Comparison of ENCODE assay signal across 13 cellular contexts in genomic region chr1:57017717-57018116, GRCh38. TPM values are rescaled to one million over a fixed set of nuclear protein-coding genes. Genes with fewer than 3 reads are reported as not detected.
DNase-seq lines count a peak whose midpoint lies in the region; ATAC-seq and TF ChIP-seq lines count a peak whose summit lies in the region.
"Had no signal": no experiment of that assay in that cellular context is flagged by ENCODE, and none has a peak within 500 bp of the region (broad histone marks: within the 10 kb centered on the region; RNA-seq: fewer than 3 reads in every experiment).

No MANE protein-coding gene starts in this region.

- H3K9me3 Mint-ChIP-seq in MCF 10A (ENCODE audit: unreplicated experiment), result no peaks in the 10 kb centered on the region

- H3K27me3 ChIP-seq in mammary epithelial cell (ENCODE audit: insufficient read depth, low read length) (no peaks in the 10 kb centered on the region), fibroblast of lung (ENCODE audit: control insufficient read depth, insufficient read depth, low read length) (no peaks in the 10 kb centered on the region), testis (no peaks in the 10 kb centered on the region)
- H3K27me3 ChIP-seq: adrenal gland, BLaER1 had no signal

- no peaks in the 10 kb centered on the region for H3K27me3 Mint-ChIP-seq in MCF 10A (ENCODE audit: insufficient read depth, unreplicated experiment)

- H3K9me3 ChIP-seq in mammary epithelial cell (replicated peaks; ENCODE audit: insufficient read depth, low read length) (no peaks in the 10 kb centered on the region), fibroblast of lung (ENCODE audit: control insufficient read depth, insufficient read depth, low read depth, low read length) (no peaks in the 10 kb centered on the region), testis (no peaks in the 10 kb centered on the region)
- H3K9me3 ChIP-seq: adrenal gland had no signal

- DNase-seq in MCF 10A (ENCODE audit: unreplicated experiment) (peak; percentile 24), mammary epithelial cell (no peak), NOMO-1 treated with dmso at 0.1 percent for 144 hours (lab: John Stamatoyannopoulos, UW; ENCODE audit: unreplicated experiment) (peak; percentile 6), fibroblast of lung (ENCODE audit: low read depth in 2 of 2) (no peak), testis (no peak)
- DNase-seq: activated CD4-positive, alpha-beta T cell treated with anti-CD3 and anti-CD28 coated beads, Interleukin-2, amount 50 U/mL, for 48 hours; adrenal gland; NCI-H2081 treated with DMSO at 0.1 percent for 48 hours had no signal

- H3K4me3 Mint-ChIP-seq in MCF 10A (ENCODE audit: unreplicated experiment), result no peak overlapping the region
- H3K4me3 Mint-ChIP-seq: stimulated activated effector memory CD8-positive, alpha-beta T cell treated with anti-CD3 and anti-CD28 coated beads, Interleukin-12 subunit alpha, Interleukin-12 subunit beta, amount 100 ng/mL, for 72 hours had no signal

- H3K4me3 ChIP-seq in mammary epithelial cell (replicated peaks in 1 of 3; ENCODE audit: insufficient read depth in 1 of 3, low read depth in 2 of 3, low read length in 3 of 3), result no peak overlapping the region
- H3K4me3 ChIP-seq in fibroblast of lung (replicated peaks in 1 of 4; ENCODE audit: control extremely low read depth in 1 of 4, insufficient read depth in 1 of 4, low read depth in 3 of 4, low read length in 4 of 4), result no peak overlapping the region
- no peak overlapping the region for H3K4me3 ChIP-seq in testis
- H3K4me3 ChIP-seq: adrenal gland, BLaER1 had no signal

- H3K27ac ChIP-seq in mammary epithelial cell (ENCODE audit: insufficient read depth, low read depth, low read length) (no peak overlapping the region), fibroblast of lung (ENCODE audit: insufficient read depth, low read length) (no peak overlapping the region), testis (no peak overlapping the region)
- H3K27ac ChIP-seq: adrenal gland, BLaER1 had no signal

- H3K27ac Mint-ChIP-seq in MCF 10A (ENCODE audit: low read depth, unreplicated experiment), result no peak overlapping the region
- H3K27ac Mint-ChIP-seq: stimulated activated effector memory CD8-positive, alpha-beta T cell treated with anti-CD3 and anti-CD28 coated beads, Interleukin-12 subunit alpha, Interleukin-12 subunit beta, amount 100 ng/mL, for 72 hours had no signal

- no peak overlapping the region for H3K4me2 ChIP-seq in mammary epithelial cell (ENCODE audit: insufficient read depth, low read depth, low read length)
- H3K4me2 ChIP-seq in fibroblast of lung (ENCODE audit: extremely low read depth, insufficient read depth, low read length), result no peak overlapping the region
- H3K4me2 ChIP-seq: BLaER1 had no signal

- H3K4me1 ChIP-seq in mammary epithelial cell (ENCODE audit: insufficient read depth, low read length), result no peaks in the 10 kb centered on the region
- H3K4me1 ChIP-seq in fibroblast of lung (ENCODE audit: control insufficient read depth, extremely low read depth, insufficient read depth, low read length), result no peaks in the 10 kb centered on the region
- no peaks in the 10 kb centered on the region for H3K4me1 ChIP-seq in testis
- H3K4me1 ChIP-seq: adrenal gland had no signal

- H3K9ac ChIP-seq in mammary epithelial cell (ENCODE audit: insufficient read depth, low read length), result no peak overlapping the region
- no peak overlapping the region for H3K9ac ChIP-seq in fibroblast of lung (ENCODE audit: insufficient read depth, low read length)
- H3K9ac ChIP-seq: BLaER1 had no signal

- CTCF ChIA-PET in MCF 10A (lab: Yijun Ruan, JAX) (no interaction called here), mammary epithelial cell (lab: Charles Lee; ENCODE audit: low non-redundant PET) (no interaction called here)

- H4K20me1 ChIP-seq in mammary epithelial cell (ENCODE audit: insufficient read depth, low read length), result no peaks in the 10 kb centered on the region
- no peaks in the 10 kb centered on the region for H4K20me1 ChIP-seq in fibroblast of lung (ENCODE audit: control insufficient read depth, extremely low read depth, insufficient read depth, low read length)
- H4K20me1 ChIP-seq: BLaER1 had no signal

- WGBS in mammary epithelial cell (ENCODE audit: low coverage, missing lambda C conversion rate), result 57% methylated on average over 7 of the region's 7 CpGs
- 88 to 90% methylated on average over 7 of the region's 7 CpGs for WGBS in testis, 2 donors

- dilution Hi-C loops in mammary epithelial cell (cut with HindIII; ENCODE audit: low sequenced_read_pairs), result no loop called here

- H3K36me3 ChIP-seq in mammary epithelial cell (ENCODE audit: insufficient read depth, low read length) (no peaks in the 10 kb centered on the region), fibroblast of lung (ENCODE audit: control insufficient read depth, insufficient read depth, low read length) (no peaks in the 10 kb centered on the region), testis (ENCODE audit: low read depth, missing control alignments) (no peaks in the 10 kb centered on the region)
- H3K36me3 ChIP-seq: adrenal gland had no signal

- no peak for TF ChIP-seq CTCF in MCF 10A (IDR thresholded peaks at IDR 0.05; ENCODE audit: unreplicated experiment)
- peak in 1 of 2 donors; percentile 31 for TF ChIP-seq CTCF in mammary epithelial cell (conservative IDR thresholded peaks at IDR 0.05 in 1 of 2, IDR thresholded peaks at IDR 0.05 in 1 of 2; ENCODE audit: extremely low read depth in 1 of 2, insufficient read depth in 1 of 2, low read depth in 1 of 2, low read length in 2 of 2)
- TF ChIP-seq CTCF in fibroblast of lung (conservative IDR thresholded peaks at IDR 0.05 in 1 of 2, IDR thresholded peaks at IDR 0.05 in 1 of 2; ENCODE audit: low read depth in 1 of 2, low read length in 2 of 2), result peak; percentile 15 to 24
- peak in 2 of 3 experiments; percentile 7 to 44 for TF ChIP-seq CTCF in testis (IDR thresholded peaks at IDR 0.05)

- H3K36me3 Mint-ChIP-seq in MCF 10A (ENCODE audit: insufficient read depth, unreplicated experiment), result no peaks in the 10 kb centered on the region
- H3K36me3 Mint-ChIP-seq: stimulated activated effector memory CD8-positive, alpha-beta T cell treated with anti-CD3 and anti-CD28 coated beads, Interleukin-12 subunit alpha, Interleukin-12 subunit beta, amount 100 ng/mL, for 72 hours had no signal

- H3K4me1 Mint-ChIP-seq in MCF 10A (ENCODE audit: insufficient read depth, unreplicated experiment), result no peaks in the 10 kb centered on the region
- H3K4me1 Mint-ChIP-seq: stimulated activated effector memory CD8-positive, alpha-beta T cell treated with anti-CD3 and anti-CD28 coated beads, Interleukin-12 subunit alpha, Interleukin-12 subunit beta, amount 100 ng/mL, for 72 hours had no signal

- H2AFZ ChIP-seq in mammary epithelial cell (ENCODE audit: low read depth, low read length) (no peak overlapping the region), fibroblast of lung (ENCODE audit: low read length) (no peak overlapping the region)

- ATAC-seq in HG03139 (IDR thresholded peaks at IDR 0.05; ENCODE audit: unreplicated experiment) (no peak), HG02973 (IDR thresholded peaks at IDR 0.05; ENCODE audit: unreplicated experiment) (no peak), HG03108 (IDR thresholded peaks at IDR 0.05; ENCODE audit: unreplicated experiment) (no peak)
- ATAC-seq: stimulated activated effector memory CD8-positive, alpha-beta T cell treated with anti-CD3 and anti-CD28 coated beads, Interleukin-12 subunit alpha, Interleukin-12 subunit beta, amount 100 ng/mL, for 72 hours had no signal

- TF ChIP-seq POLR2A in testis (IDR thresholded peaks at IDR 0.05), result no peak

- in situ Hi-C loops in mammary epithelial cell (cut with MboI; ENCODE audit: low sequenced_read_pairs in 2 of 2), result no loop called here

- no peaks in the 10 kb centered on the region for H3K79me2 ChIP-seq in mammary epithelial cell (ENCODE audit: insufficient read depth, low read length)
- H3K79me2 ChIP-seq in fibroblast of lung (ENCODE audit: control insufficient read depth, insufficient read depth, low read length), result no peaks in the 10 kb centered on the region

- POLR2A ChIA-PET in MCF 10A (lab: Yijun Ruan, JAX), result no interaction called here

- BruUV-seq in MCF 10A (replicated peaks; lab: Mats Ljungman, UMichigan), result no TSS peak
- no TSS peak for BruUV-seq in mammary epithelial cell (replicated peaks; lab: Mats Ljungman, UMichigan)

- intact Hi-C loops in MCF 10A (cut with micrococcal nuclease) (no loop called here), mammary epithelial cell (cut with micrococcal nuclease) (no loop called here), testis (cut with DNase I; ENCODE audit: low total_unique reads) (no loop called here)

RNA-seq across cellular contexts. Expression of gene C8B, which starts 51.9 kb away (rescaled TPM):
- not detected in 2 replicates for total RNA-seq in MCF 10A (2022)
- total RNA-seq in mammary epithelial cell, result not detected
- not detected for polyA plus RNA-seq in mammary epithelial cell
- polyA minus RNA-seq in mammary epithelial cell, result not detected
- not detected in 2 replicates for total RNA-seq in fibroblast of lung
- polyA plus RNA-seq in fibroblast of lung, result not detected in 2 replicates
- polyA plus RNA-seq in fibroblast of lung (2012), result not detected in 2 replicates
- not detected in 2 replicates for polyA minus RNA-seq in fibroblast of lung (ENCODE audit: low replicate concordance)
- under 1 TPM; 0.25 to 0.39 TPM for total RNA-seq in testis
- 0.59 TPM for polyA plus RNA-seq in testis (ENCODE audit: insufficient read depth, low read depth, low replicate concordance)
- total RNA-seq: adrenal gland had no signal

Comparison
In these comparisons a context has a peak if more than half of its experiments do, and no peak if none do; other contexts are left out.
1. DNase-seq: peak in MCF 10A (single experiment) and NOMO-1 treated with dmso at 0.1 percent for 144 hours (single experiment); none in mammary epithelial cell (single experiment), fibroblast of lung (0 of 2) and testis (single experiment).